14 cellular contexts compared by ENCODE assay signal in the genomic region with DNA sequence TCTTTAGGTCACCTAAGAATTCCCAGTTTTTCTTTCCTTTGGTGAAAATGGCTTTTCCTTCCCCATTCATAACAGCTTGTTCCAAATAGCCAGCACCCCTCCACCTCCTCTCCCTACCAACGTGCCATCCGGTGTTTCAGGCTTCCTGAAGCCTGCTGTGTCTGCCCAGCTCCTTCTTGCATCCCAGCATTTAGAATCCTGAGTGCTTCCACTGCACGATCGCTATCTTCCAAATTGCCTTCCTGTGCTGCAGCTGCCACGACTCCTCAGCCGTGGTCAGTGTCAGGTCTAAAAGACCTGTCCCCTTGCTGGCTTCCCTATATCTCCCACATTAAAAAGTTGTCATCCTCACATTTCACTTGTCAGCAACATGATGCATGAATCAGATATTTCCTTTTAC.
DNase-seq lines count a peak whose midpoint lies in the region; ATAC-seq and TF ChIP-seq lines count a peak whose summit lies in the region.
"Had no signal": no experiment of that assay in that cellular context is flagged by ENCODE, and none has a peak within 500 bp of the region (broad histone marks: within the 10 kb centered on the region; RNA-seq: fewer than 3 reads in every experiment).

No MANE protein-coding gene starts in this region.

- no peaks in the 10 kb centered on the region for H3K36me3 Mint-ChIP-seq in progenitor cell of endocrine pancreas (ENCODE audit: insufficient read depth)
- H3K36me3 Mint-ChIP-seq: IgD-negative memory B cell had no signal

- no peak for TF ChIP-seq POLR2A in HCT116 (IDR thresholded peaks at IDR 0.05; ENCODE audit: borderline replicate concordance, extremely low read depth, insufficient read depth, insufficient read length)

- H3K4me3 Mint-ChIP-seq in progenitor cell of endocrine pancreas (ENCODE audit: low read depth) = no peak overlapping the region
- H3K4me3 Mint-ChIP-seq: IgD-negative memory B cell had no signal

- H3K27me3 ChIP-seq in HCT116 (ENCODE audit: insufficient read depth, low read length) = no peaks in the 10 kb centered on the region
- H3K27me3 ChIP-seq in osteoblast (ENCODE audit: insufficient read depth, low read length) = no peaks in the 10 kb centered on the region
- H3K27me3 ChIP-seq in foreskin keratinocyte = no peaks in the 10 kb centered on the region
- H3K27me3 ChIP-seq: BLaER1 treated with 17β-estradiol and CSF1 and Interleukin-3, amounts not matched to agents 10 nM and 100 nM had no signal

- H3K27ac ChIP-seq in HCT116 (ENCODE audit: low read depth, low read length) (no peak overlapping the region), osteoblast (ENCODE audit: low read depth, low read length) (no peak overlapping the region), foreskin keratinocyte (no peak overlapping the region)
- H3K27ac ChIP-seq: BLaER1 treated with 17β-estradiol and CSF1 and Interleukin-3, amounts not matched to agents 10 nM and 100 nM had no signal

- H3K9me3 ChIP-seq in HCT116 (ENCODE audit: control insufficient read depth in 1 of 2, insufficient read depth in 1 of 2, low read depth in 1 of 2, low read length in 2 of 2) = no peaks in the 10 kb centered on the region; a peak in 1 of 4 replicates
- no peaks in the 10 kb centered on the region for H3K9me3 ChIP-seq in osteoblast (ENCODE audit: low read depth, low read length)

- H4K20me1 ChIP-seq in HCT116 (ENCODE audit: insufficient read depth) (no peaks in the 10 kb centered on the region), osteoblast (ENCODE audit: insufficient read depth, low read length) (no peaks in the 10 kb centered on the region)
- H4K20me1 ChIP-seq: BLaER1 treated with 17β-estradiol and CSF1 and Interleukin-3, amounts not matched to agents 10 nM and 100 nM had no signal

- TF ChIP-seq CTCF in HCT116 (IDR thresholded peaks at IDR 0.05 in 2 of 3, conservative IDR thresholded peaks at IDR 0.05 in 1 of 3; ENCODE audit: borderline replicate concordance in 1 of 3, insufficient read depth in 1 of 3, low read depth in 2 of 3, low read length in 2 of 3) (no peak), osteoblast (IDR thresholded peaks at IDR 0.05; ENCODE audit: extremely low read depth, low read depth, low read length) (no peak), progenitor cell of endocrine pancreas (IDR thresholded peaks at IDR 0.05; ENCODE audit: unreplicated experiment) (no peak), foreskin keratinocyte (conservative IDR thresholded peaks at IDR 0.05) (no peak)

- H3K27me3 Mint-ChIP-seq in progenitor cell of endocrine pancreas = no peaks in the 10 kb centered on the region
- H3K27me3 Mint-ChIP-seq: IgD-negative memory B cell had no signal

- H3K4me3 ChIP-seq in HCT116 (replicated peaks in 1 of 2; ENCODE audit: low read depth in 1 of 2, low read length in 2 of 2) (peak overlapping the region; percentile 17 to 46), osteoblast (ENCODE audit: insufficient read depth, low read length) (no peak overlapping the region)
- H3K4me3 ChIP-seq: BLaER1 treated with 17β-estradiol and CSF1 and Interleukin-3, amounts not matched to agents 10 nM and 100 nM; SK-N-MC had no signal

- RAD21 ChIA-PET in HCT116 (lab: Charles Lee; ENCODE audit: low non-redundant PET in 1 of 2, low total read pairs in 2 of 2, uncharacterized antibody in 2 of 2, unreplicated experiment in 2 of 2) = no interaction called here

- H3K9me2 ChIP-seq in HCT116 (ENCODE audit: insufficient read depth) = no peaks in the 10 kb centered on the region

- H3K36me3 ChIP-seq in HCT116 (ENCODE audit: control insufficient read depth in 1 of 2, insufficient read depth in 2 of 2, low read length in 2 of 2) (no peaks in the 10 kb centered on the region), osteoblast (ENCODE audit: insufficient read depth, low read length) (no peaks in the 10 kb centered on the region)
- H3K36me3 ChIP-seq: BLaER1 treated with 17β-estradiol and CSF1 and Interleukin-3, amounts not matched to agents 10 nM and 100 nM had no signal

- no peak for TF ChIP-seq RAD21 in HCT116 (IDR thresholded peaks at IDR 0.05; ENCODE audit: low read depth)

- H3K79me2 ChIP-seq in HCT116 (ENCODE audit: insufficient read depth, low read length) (no peaks in the 10 kb centered on the region), osteoblast (ENCODE audit: insufficient read depth, low read length) (no peaks in the 10 kb centered on the region)

- no TSS peak for BruUV-seq in HCT116 (replicated peaks; lab: Mats Ljungman, UMichigan)

- DNase-seq in HCT116 (ENCODE audit: low read depth, low spot score) (no peak), NCI-H69 (lab: John Stamatoyannopoulos, UW) (peak; percentile 49), cerebellum (ENCODE audit: low spot score) (peak; percentile 43), osteoblast (ENCODE audit: insufficient read length, low spot score, missing footprints) (no peak), progenitor cell of endocrine pancreas (ENCODE audit: low spot score, unreplicated experiment) (no peak), foreskin keratinocyte (no peak), glomerular visceral epithelial cell (ENCODE audit: extremely low spot score) (no peak)
- DNase-seq: H7, NCI-H1930, NCI-H446 treated with DMSO at 0.1 percent for 48 hours had no signal

- peaks cover 5% of the 10 kb centered on the region for H3K9me3 Mint-ChIP-seq in progenitor cell of endocrine pancreas (ENCODE audit: low read depth)

- peak overlapping the region; percentile 38 for H3K9ac ChIP-seq in HCT116 (ENCODE audit: low read length)
- H3K9ac ChIP-seq: BLaER1 treated with 17β-estradiol and CSF1 and Interleukin-3, amounts not matched to agents 10 nM and 100 nM had no signal

- intact Hi-C loops in HCT116 (cut with micrococcal nuclease) = no loop called here

- no peaks in the 10 kb centered on the region for H3K4me1 Mint-ChIP-seq in progenitor cell of endocrine pancreas (ENCODE audit: low read depth)

- peak overlapping the region; percentile 95 for H2AFZ ChIP-seq in HCT116 (ENCODE audit: low read depth, low read length, poor library complexity, severe bottlenecking)
- H2AFZ ChIP-seq in osteoblast (ENCODE audit: low read length) = peak overlapping the region; percentile 23

- H3K4me1 ChIP-seq in HCT116 (ENCODE audit: control insufficient read depth in 1 of 2, insufficient read depth in 2 of 2, low read length in 2 of 2) (peaks cover 3 to 20% of the 10 kb centered on the region in 2 experiments; a peak in 3 of 4 replicates), osteoblast (ENCODE audit: insufficient read depth, low read length) (no peaks in the 10 kb centered on the region), foreskin keratinocyte (peaks cover 3% of the 10 kb centered on the region)

- H3K4me2 ChIP-seq in HCT116 (ENCODE audit: low read length) = peak overlapping the region; percentile 79
- no peak overlapping the region for H3K4me2 ChIP-seq in osteoblast (ENCODE audit: insufficient read depth, low read length)
- H3K4me2 ChIP-seq: BLaER1 treated with 17β-estradiol and CSF1 and Interleukin-3, amounts not matched to agents 10 nM and 100 nM had no signal

- CTCF ChIA-PET in HCT116 (lab: Charles Lee) = no interaction called here

- POLR2A ChIA-PET in HCT116 (lab: Charles Lee) = no interaction called here

- H3K27ac Mint-ChIP-seq in progenitor cell of endocrine pancreas = no peak overlapping the region

- peak; percentile 74 for ATAC-seq in HCT116
- no peak for ATAC-seq in foreskin keratinocyte
- no peak for ATAC-seq in GM18907 (IDR thresholded peaks at IDR 0.05; ENCODE audit: unreplicated experiment)

TF ChIP-seq in HCT116, 20 proteins besides CTCF, POLR2A, EP300 and RAD21:
- TF ChIP-seq SP1 (IDR thresholded peaks at IDR 0.05; ENCODE audit: low read depth) (peak; percentile 47; the same call in 1 of the 2 replicates), SIN3A (IDR thresholded peaks at IDR 0.05; ENCODE audit: low read depth) (no peak), EGR1 (IDR thresholded peaks at IDR 0.05; ENCODE audit: low read depth) (no peak)

Comparison
In these comparisons a context has a peak if more than half of its experiments do, and no peak if none do; other contexts are left out.
1. DNase-seq: peak in NCI-H69 (single experiment) and cerebellum (single experiment); none in HCT116 (single experiment), osteoblast (single experiment), progenitor cell of endocrine pancreas (single experiment), foreskin keratinocyte (0 of 2) and glomerular visceral epithelial cell (single experiment).